Comparison of ENCODE assay signal across 18 cellular contexts in genomic region chr15:67296684-67297083, GRCh38.
"Had no signal": no experiment of that assay in that cellular context is flagged by ENCODE, and none has a peak within 500 bp of the region (broad histone marks: within the 10 kb centered on the region; RNA-seq: fewer than 3 reads in every experiment).

No MANE protein-coding gene starts in this region.

- ATAC-seq: activated CD4-positive, CD25-positive, alpha-beta regulatory T cell treated with anti-CD3 and anti-CD28 coated beads, Interleukin-2, amount 50 U/mL, for 24 hours; activated CD8-positive, alpha-beta T cell treated with anti-CD3 and anti-CD28 coated beads for 36 hours; activated T-cell treated with anti-CD3 and anti-CD28 coated beads, Interleukin-2, amount 50 U/mL, for 72 hours; T-helper 17 cell had no signal

- H3K36me3 ChIP-seq: WERI-Rb-1 had no signal

- H3K27ac ChIP-seq: WERI-Rb-1 had no signal

- H3K27ac Mint-ChIP-seq: activated CD8-positive, alpha-beta T cell treated with anti-CD3 and anti-CD28 coated beads for 36 hours; activated T-cell treated with anti-CD3 and anti-CD28 coated beads, Interleukin-2, amount 50 U/mL, for 72 hours; activated T-helper 2 cell treated with anti-CD3 and anti-CD28 coated beads, Interferon-gamma antibody, Interleukin-2, Interleukin-4, amounts not matched to agents 10 μg/mL and 5 μg/mL and 100 μg/mL, durations not matched to agents 14 hours and 24 hours and 36 hours had no signal

- DNase-seq: activated CD4-positive, alpha-beta T cell treated with anti-CD3 and anti-CD28 coated beads for 4 hours; activated CD8-positive, alpha-beta memory T cell treated with anti-CD3 and anti-CD28 coated beads, Interleukin-2, amount 50 U/mL, for 4 hours; activated CD8-positive, alpha-beta T cell treated with anti-CD3 and anti-CD28 coated beads for 36 hours; activated naive CD4-positive, alpha-beta T cell treated with anti-CD3 and anti-CD28 coated beads, Interleukin-2, amount 50 U/mL, for 16 hours; activated T-cell treated with anti-CD3 and anti-CD28 coated beads, Interleukin-2, amount 50 U/mL, for 72 hours; aorta; central memory CD4-positive, alpha-beta T cell; NCI-H1092; NCI-H1930; NCI-H345; NCI-H510A; NCI-H526 treated with DMSO at 0.1 percent for 48 hours; NCI-H82; SIG-M5; T-helper 17 cell; WERI-Rb-1 had no signal

- H3K4me3 Mint-ChIP-seq: activated CD8-positive, alpha-beta T cell treated with anti-CD3 and anti-CD28 coated beads for 36 hours; activated T-cell treated with anti-CD3 and anti-CD28 coated beads, Interleukin-2, amount 50 U/mL, for 72 hours; T-helper 17 cell had no signal

- H3K9me3 Mint-ChIP-seq: activated CD8-positive, alpha-beta T cell treated with anti-CD3 and anti-CD28 coated beads for 36 hours; activated T-cell treated with anti-CD3 and anti-CD28 coated beads, Interleukin-2, amount 50 U/mL, for 72 hours; activated T-helper 2 cell treated with anti-CD3 and anti-CD28 coated beads, Interferon-gamma antibody, Interleukin-2, Interleukin-4, amounts not matched to agents 10 μg/mL and 5 μg/mL and 100 μg/mL, durations not matched to agents 14 hours and 24 hours and 36 hours had no signal
